ENCODE assay signal across 11 cellular contexts in the genomic region with DNA sequence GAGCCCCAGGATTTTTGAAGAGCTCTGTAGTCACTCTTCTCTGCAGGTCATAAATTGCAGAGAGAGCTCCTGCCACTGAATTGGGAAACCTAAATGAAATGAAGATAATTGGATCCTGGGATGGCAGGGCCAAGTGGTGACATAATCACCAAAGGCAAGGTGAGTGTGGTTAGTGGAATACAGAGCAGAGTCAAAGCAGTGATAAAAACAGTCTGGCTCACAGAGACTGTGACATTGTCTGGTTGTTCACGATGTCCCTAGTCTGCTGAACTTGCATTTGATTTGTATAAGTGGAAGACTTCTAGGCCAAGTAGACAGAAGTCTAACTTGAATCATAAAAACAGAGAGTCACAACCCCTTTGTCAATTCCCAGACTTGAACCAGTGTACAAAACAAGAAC. TPM values are rescaled to one million over a fixed set of nuclear protein-coding genes. Genes with fewer than 3 reads are reported as not detected.
"Had no signal": no experiment of that assay in that cellular context is flagged by ENCODE, and none has a peak within 500 bp of the region (broad histone marks: within the 10 kb centered on the region; RNA-seq: fewer than 3 reads in every experiment).

No MANE protein-coding gene starts in this region.

- H3K4me2 ChIP-seq: GM23338 had no signal

- DNase-seq: H7, HFFc6, KBM-7 had no signal

- FAIRE-seq: HepG2 had no signal

- H3K36me3 ChIP-seq: HAP-1 had no signal

- H3K4me1 ChIP-seq: HAP-1 had no signal

- H3K27ac ChIP-seq: HL-60 had no signal

- ATAC-seq: GM23338, HCT116, HepG2 had no signal

- H3K9me3 ChIP-seq: HAP-1 had no signal

- H2AFZ ChIP-seq: GM23338 had no signal

- H3K4me3 ChIP-seq: GM23338, HAP-1 had no signal

RNA-seq across cellular contexts. Expression of a gene that starts 26.8 kb away (rescaled TPM):
- total RNA-seq: GM23338, H4, H7, HepG2, HFFc6, HT1080 had no signal
- polyA plus RNA-seq: GM23338, HepG2, IgD-negative memory B cell had no signal
